1 cellular context compared by ENCODE assay signal in the genomic region with DNA sequence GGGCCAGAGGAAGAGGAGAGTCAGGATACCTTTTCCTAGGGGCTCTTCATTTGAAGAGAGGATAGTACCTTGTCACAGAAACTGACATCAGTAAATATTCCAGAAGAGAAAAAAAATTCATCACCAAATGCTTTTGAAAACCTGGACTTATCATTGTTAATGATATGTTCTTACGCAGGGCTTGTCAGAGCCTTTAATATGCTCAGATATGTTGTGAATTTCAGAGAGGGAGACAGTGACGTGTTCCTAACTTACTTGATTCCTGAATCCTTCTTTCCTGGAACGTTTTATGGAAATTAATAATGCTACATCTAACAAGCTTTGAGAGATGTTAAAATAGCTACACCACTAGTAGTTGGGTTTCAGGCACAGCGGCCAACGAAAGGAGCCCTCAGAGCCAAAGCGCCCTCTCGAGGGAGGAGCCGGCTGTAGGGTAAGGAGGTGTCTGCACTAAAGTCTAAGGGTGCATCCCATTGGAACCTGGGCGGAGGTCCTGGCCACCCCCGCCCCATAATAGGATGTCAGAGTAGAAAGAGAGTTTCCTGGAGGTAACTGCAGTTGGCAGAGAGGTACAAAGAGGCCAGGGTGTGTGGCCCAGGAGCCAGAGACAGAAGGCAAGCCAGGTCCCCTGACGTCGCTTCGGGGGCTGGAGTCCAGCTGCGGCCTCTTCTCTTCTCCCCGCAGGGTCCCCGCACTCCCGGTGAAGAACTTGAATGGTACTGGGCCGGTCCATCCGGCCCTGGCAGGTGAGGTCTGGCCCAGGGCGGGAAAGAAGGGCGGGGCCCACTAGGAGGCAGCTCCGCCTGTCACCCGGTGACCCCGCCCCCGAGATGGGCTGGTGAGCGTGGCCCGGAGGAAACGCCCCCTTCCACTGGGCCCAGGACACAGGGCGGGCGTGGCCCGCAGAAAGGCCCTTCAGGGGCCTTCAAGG.
TF ChIP-seq lines count a peak whose summit lies in the region.

No MANE protein-coding gene starts in this region.

TF ChIP-seq in K562, 482 proteins besides CTCF, POLR2A, EP300 and RAD21 (continued from another document):
- TF ChIP-seq, protein P1, sequence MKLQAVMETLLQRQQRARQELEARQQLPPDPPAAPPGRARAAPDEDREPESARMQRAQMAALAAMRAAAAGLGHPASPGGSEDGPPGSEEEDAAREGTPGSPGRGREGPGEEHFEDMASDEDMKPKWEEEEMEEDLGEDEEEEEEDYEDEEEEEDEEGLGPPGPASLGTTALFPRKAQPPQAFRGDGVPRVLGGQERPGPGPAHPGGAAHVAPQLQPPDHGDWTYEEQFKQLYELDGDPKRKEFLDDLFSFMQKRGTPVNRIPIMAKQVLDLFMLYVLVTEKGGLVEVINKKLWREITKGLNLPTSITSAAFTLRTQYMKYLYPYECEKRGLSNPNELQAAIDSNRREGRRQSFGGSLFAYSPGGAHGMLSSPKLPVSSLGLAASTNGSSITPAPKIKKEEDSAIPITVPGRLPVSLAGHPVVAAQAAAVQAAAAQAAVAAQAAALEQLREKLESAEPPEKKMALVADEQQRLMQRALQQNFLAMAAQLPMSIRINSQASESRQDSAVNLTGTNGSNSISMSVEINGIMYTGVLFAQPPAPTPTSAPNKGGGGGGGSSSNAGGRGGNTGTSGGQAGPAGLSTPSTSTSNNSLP (IDR thresholded peaks at IDR 0.05; ENCODE audit: borderline replicate concordance, low read depth, low read length), result no peak
- TF ChIP-seq CUX1 (CRISPR knock-in tag; IDR thresholded peaks at IDR 0.05), result no peak
- TF ChIP-seq KHSRP (IDR thresholded peaks at IDR 0.05), result no peak
- TF ChIP-seq FIP1L1 (IDR thresholded peaks at IDR 0.05; ENCODE audit: low read depth, low read length, poor library complexity, severe bottlenecking), result no peak
- TF ChIP-seq, protein P2, sequence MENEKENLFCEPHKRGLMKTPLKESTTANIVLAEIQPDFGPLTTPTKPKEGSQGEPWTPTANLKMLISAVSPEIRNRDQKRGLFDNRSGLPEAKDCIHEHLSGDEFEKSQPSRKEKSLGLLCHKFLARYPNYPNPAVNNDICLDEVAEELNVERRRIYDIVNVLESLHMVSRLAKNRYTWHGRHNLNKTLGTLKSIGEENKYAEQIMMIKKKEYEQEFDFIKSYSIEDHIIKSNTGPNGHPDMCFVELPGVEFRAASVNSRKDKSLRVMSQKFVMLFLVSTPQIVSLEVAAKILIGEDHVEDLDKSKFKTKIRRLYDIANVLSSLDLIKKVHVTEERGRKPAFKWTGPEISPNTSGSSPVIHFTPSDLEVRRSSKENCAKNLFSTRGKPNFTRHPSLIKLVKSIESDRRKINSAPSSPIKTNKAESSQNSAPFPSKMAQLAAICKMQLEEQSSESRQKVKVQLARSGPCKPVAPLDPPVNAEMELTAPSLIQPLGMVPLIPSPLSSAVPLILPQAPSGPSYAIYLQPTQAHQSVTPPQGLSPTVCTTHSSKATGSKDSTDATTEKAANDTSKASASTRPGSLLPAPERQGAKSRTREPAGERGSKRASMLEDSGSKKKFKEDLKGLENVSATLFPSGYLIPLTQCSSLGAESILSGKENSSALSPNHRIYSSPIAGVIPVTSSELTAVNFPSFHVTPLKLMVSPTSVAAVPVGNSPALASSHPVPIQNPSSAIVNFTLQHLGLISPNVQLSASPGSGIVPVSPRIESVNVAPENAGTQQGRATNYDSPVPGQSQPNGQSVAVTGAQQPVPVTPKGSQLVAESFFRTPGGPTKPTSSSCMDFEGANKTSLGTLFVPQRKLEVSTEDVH (IDR thresholded peaks at IDR 0.05; ENCODE audit: low read depth, partially characterized antibody), result peak; percentile 36
- no peak for TF ChIP-seq ZNF445 (CRISPR knock-in tag; IDR thresholded peaks at IDR 0.05; ENCODE audit: low read depth)
- no peak for TF ChIP-seq MLX (CRISPR knock-in tag; conservative IDR thresholded peaks at IDR 0.05)
- TF ChIP-seq TEAD1 (CRISPR knock-in tag; IDR thresholded peaks at IDR 0.05), result no peak
- TF ChIP-seq, protein P3, sequence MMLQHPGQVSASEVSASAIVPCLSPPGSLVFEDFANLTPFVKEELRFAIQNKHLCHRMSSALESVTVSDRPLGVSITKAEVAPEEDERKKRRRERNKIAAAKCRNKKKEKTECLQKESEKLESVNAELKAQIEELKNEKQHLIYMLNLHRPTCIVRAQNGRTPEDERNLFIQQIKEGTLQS (IDR thresholded peaks at IDR 0.05), result no peak
- TF ChIP-seq, protein P3 (CRISPR knock-in tag; conservative IDR thresholded peaks at IDR 0.05), result no peak
- TF ChIP-seq MAX (CRISPR knock-in tag; IDR thresholded peaks at IDR 0.05), result 0 out of 2 replicates have a peak, but pooled peaks have one; percentile 34
- no peak for TF ChIP-seq GTF3C2 (IDR thresholded peaks at IDR 0.05; ENCODE audit: borderline replicate concordance, extremely low read depth, insufficient read length)
- no peak for TF ChIP-seq ZNF436 (CRISPR knock-in tag; IDR thresholded peaks at IDR 0.05)
- no peak for TF ChIP-seq HNRNPUL1 (IDR thresholded peaks at IDR 0.05; ENCODE audit: low read length)
- no peak for TF ChIP-seq SMAD3 (CRISPR knock-in tag; conservative IDR thresholded peaks at IDR 0.05)
- TF ChIP-seq ZNF766 (CRISPR knock-in tag; conservative IDR thresholded peaks at IDR 0.05), result no peak
- TF ChIP-seq ZFP1 (CRISPR knock-in tag; IDR thresholded peaks at IDR 0.05), result no peak
- peak; percentile 50 for TF ChIP-seq RBM25 (IDR thresholded peaks at IDR 0.05; ENCODE audit: low read depth, low read length, severe bottlenecking)
- no peak for TF ChIP-seq ZNF79 (CRISPR knock-in tag; IDR thresholded peaks at IDR 0.05; ENCODE audit: low read depth)
- no peak for TF ChIP-seq KLF1 (tag; IDR thresholded peaks at IDR 0.05)
- TF ChIP-seq U2AF2 (optimal IDR thresholded peaks at IDR 0.05; ENCODE audit: low read depth, low read length), result no peak
- TF ChIP-seq RUNX1 (IDR thresholded peaks at IDR 0.05; ENCODE audit: low read depth), result no peak
- no peak for TF ChIP-seq PCBP2 (IDR thresholded peaks at IDR 0.05; ENCODE audit: low read depth, low read length, poor library complexity, severe bottlenecking)
- TF ChIP-seq, protein P4, sequence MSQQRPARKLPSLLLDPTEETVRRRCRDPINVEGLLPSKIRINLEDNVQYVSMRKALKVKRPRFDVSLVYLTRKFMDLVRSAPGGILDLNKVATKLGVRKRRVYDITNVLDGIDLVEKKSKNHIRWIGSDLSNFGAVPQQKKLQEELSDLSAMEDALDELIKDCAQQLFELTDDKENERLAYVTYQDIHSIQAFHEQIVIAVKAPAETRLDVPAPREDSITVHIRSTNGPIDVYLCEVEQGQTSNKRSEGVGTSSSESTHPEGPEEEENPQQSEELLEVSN (IDR thresholded peaks at IDR 0.05; ENCODE audit: borderline replicate concordance in 1 of 2, extremely low read depth in 1 of 2, insufficient read depth in 1 of 2, insufficient read length in 1 of 2, low read depth in 1 of 2, low read length in 1 of 2, poor library complexity in 1 of 2, severe bottlenecking in 1 of 2), result peak in 1 of 2 experiments; percentile 23
- TF ChIP-seq ZNF408 (CRISPR knock-in tag; IDR thresholded peaks at IDR 0.05; ENCODE audit: low read depth), result no peak
TF ChIP-seq in K562: peak in this region for 10.
